9 cellular contexts compared by ENCODE assay signal in genomic region chr16:2905988-2906387, GRCh38. TPM values are rescaled to one million over a fixed set of nuclear protein-coding genes. Genes with fewer than 3 reads are reported as not detected.
DNase-seq lines count a peak whose midpoint lies in the region; ATAC-seq, FAIRE-seq and TF ChIP-seq lines count a peak whose summit lies in the region.
"Had no signal": no experiment of that assay in that cellular context is flagged by ENCODE, and none has a peak within 500 bp of the region (broad histone marks: within the 10 kb centered on the region; RNA-seq: fewer than 3 reads in every experiment).

No MANE protein-coding gene starts in this region.

- H3K4me2 ChIP-seq in BLaER1, result peak overlapping the region; percentile 59
- H3K4me2 ChIP-seq in K562 (ENCODE audit: insufficient read depth, low read length), result peak overlapping the region; percentile 75

- H3K9me3 ChIP-seq in BLaER1 (no peaks in the 10 kb centered on the region), HUES6 (ENCODE audit: control insufficient read depth, insufficient read depth, low read depth, low read length) (no peaks in the 10 kb centered on the region), K562 (replicated peaks; ENCODE audit: control insufficient read depth, insufficient read depth, low read depth, low read length) (no peaks in the 10 kb centered on the region), endodermal cell (ENCODE audit: control insufficient read depth, low read length) (no peaks in the 10 kb centered on the region)
- H3K9me3 ChIP-seq in naive thymus-derived CD4-positive, alpha-beta T cell (ENCODE audit: control insufficient read depth in 2 of 3, low read length in 3 of 3), result no peaks in the 10 kb centered on the region

- peak overlapping the region; percentile 80 for H2AFZ ChIP-seq in K562 (ENCODE audit: low read depth, low read length)

- POLR2A ChIA-PET in K562 (lab: Yijun Ruan, JAX), result interaction anchor here (0.5 to 1.7 kb wide), 9 partner anchors 11 to 175 kb away, joined by 3 to 10 read pairs (median 3); partner anchors contain the start of genes FLYWCH2 and SRRM2
- POLR2A ChIA-PET in naive thymus-derived CD4-positive, alpha-beta T cell (lab: Charles Lee), result interaction anchor here (1.1 to 1.2 kb wide), 3 partner anchors 11 to 27 kb away, joined by 3 to 6 read pairs (median 5); partner anchors contain the start of gene FLYWCH2

- H3K4me3 ChIP-seq in BLaER1, result peak overlapping the region; percentile 26; the same call in 1 of the 2 replicates
- H3K4me3 ChIP-seq in HUES6 (ENCODE audit: low read depth, low read length), result peak overlapping the region; percentile 31
- no peak overlapping the region; the same call in 1 of the 2 replicates for H3K4me3 ChIP-seq in K562
- peak overlapping the region; percentile 32 for H3K4me3 ChIP-seq in naive thymus-derived CD4-positive, alpha-beta T cell (ENCODE audit: low read length)
- H3K4me3 ChIP-seq in endodermal cell (ENCODE audit: low read length), result no peak overlapping the region

- DNase-seq in K562 (ENCODE audit: extremely low read depth in 1 of 4, low spot score in 3 of 4) (peak in 1 of 4 experiments; percentile 96), ecto neural progenitor cell (ENCODE audit: low spot score) (no peak), endodermal cell (no peak), NCI-H510A (lab: John Stamatoyannopoulos, UW) (no peak)
- DNase-seq in naive thymus-derived CD4-positive, alpha-beta T cell, result no peak
- no peak for DNase-seq in stimulated activated CD4-positive, alpha-beta T cell treated with anti-CD3 and anti-CD28 coated beads, Interleukin-4, amount 100 ng/mL, for 24 hours

- no TSS peak for BruUV-seq in K562 (replicated peaks; lab: Mats Ljungman, UMichigan)

- TF ChIP-seq RAD21 in K562 (CRISPR knock-in tag; conservative IDR thresholded peaks at IDR 0.05 in 1 of 2, IDR thresholded peaks at IDR 0.05 in 1 of 2), result no peak

- H3K27ac ChIP-seq in BLaER1 (no peak overlapping the region), HUES6 (ENCODE audit: low read depth, low read length) (no peak overlapping the region), K562 (ENCODE audit: extremely low read depth, low read depth, low read length) (peak overlapping the region; percentile 53; the same call in 2 of the 3 replicates), endodermal cell (ENCODE audit: low read depth, low read length) (no peak overlapping the region)
- H3K27ac ChIP-seq in naive thymus-derived CD4-positive, alpha-beta T cell (ENCODE audit: low read depth, low read length), result no peak overlapping the region

- H3K27me3 ChIP-seq in BLaER1 (no peaks in the 10 kb centered on the region), HUES6 (ENCODE audit: control insufficient read depth, insufficient read depth, low read length) (no peaks in the 10 kb centered on the region), K562 (ENCODE audit: control insufficient read depth in 2 of 2, insufficient read depth in 2 of 2, low read length in 2 of 2) (no peaks in the 10 kb centered on the region), endodermal cell (ENCODE audit: control insufficient read depth, insufficient read depth, low read length, poor library complexity, severe bottlenecking) (no peaks in the 10 kb centered on the region)
- no peaks in the 10 kb centered on the region for H3K27me3 ChIP-seq in naive thymus-derived CD4-positive, alpha-beta T cell (ENCODE audit: control insufficient read depth in 2 of 2, insufficient read depth in 2 of 2, low read length in 2 of 2)

- peaks cover 6% of the 10 kb centered on the region; the same call in 2 of the 3 replicates for H3K79me2 ChIP-seq in K562 (ENCODE audit: control insufficient read depth, insufficient read depth, low read length)

- peak overlapping the region; percentile 48 to 98 (median 92) for H3K4me3 Mint-ChIP-seq in naive thymus-derived CD4-positive, alpha-beta T cell
- H3K4me3 Mint-ChIP-seq in endodermal cell, result no peak overlapping the region

- H4K20me1 ChIP-seq in BLaER1 (no peaks in the 10 kb centered on the region), K562 (replicated peaks; ENCODE audit: control insufficient read depth, insufficient read depth, low read length) (no peaks in the 10 kb centered on the region)

- H3K9me3 Mint-ChIP-seq in naive thymus-derived CD4-positive, alpha-beta T cell, result peaks cover 0 to 4% (median 0%) of the 10 kb centered on the region in 11 donors
- H3K9me3 Mint-ChIP-seq in endodermal cell, result peaks cover 12% of the 10 kb centered on the region

- in situ Hi-C loops in K562 (cut with MboI), result no loop called here

- no peaks in the 10 kb centered on the region for H3K9me1 ChIP-seq in K562 (ENCODE audit: control insufficient read depth, insufficient read depth, low read length)

- intact Hi-C loops in K562 (cut with micrococcal nuclease), result loop anchor here (1.0 to 2.0 kb wide), 3 partner anchors 23 to 75 kb away; partner anchors contain the start of genes FLYWCH2 and PKMYT1
- intact Hi-C loops in naive thymus-derived CD4-positive, alpha-beta T cell (cut with micrococcal nuclease), result loop anchor here in 1 of 2 donors (1.0 to 10.0 kb wide), 5 partner anchors 21 to 371 kb away; partner anchors contain the start of genes CEMP1, FLYWCH2, PDPK1 and SRRM2

- no peaks in the 10 kb centered on the region; the same call in 1 of the 2 replicates for H3K36me3 ChIP-seq in BLaER1
- H3K36me3 ChIP-seq in HUES6 (ENCODE audit: control insufficient read depth, insufficient read depth, low read length), result no peaks in the 10 kb centered on the region
- no peaks in the 10 kb centered on the region for H3K36me3 ChIP-seq in K562 (ENCODE audit: control insufficient read depth, insufficient read depth, low read length)
- no peaks in the 10 kb centered on the region for H3K36me3 ChIP-seq in naive thymus-derived CD4-positive, alpha-beta T cell (ENCODE audit: control insufficient read depth in 2 of 3, insufficient read depth in 3 of 3, low read length in 3 of 3)
- no peaks in the 10 kb centered on the region for H3K36me3 ChIP-seq in endodermal cell (ENCODE audit: control insufficient read depth, insufficient read depth, low read length)

- H3K27me3 Mint-ChIP-seq in naive thymus-derived CD4-positive, alpha-beta T cell, result peaks cover 0 to 8% (median 0%) of the 10 kb centered on the region in 5 donors
- H3K27me3 Mint-ChIP-seq in endodermal cell (ENCODE audit: insufficient read depth), result peaks cover 14% of the 10 kb centered on the region

- CTCF ChIA-PET in K562 (lab: Yijun Ruan, JAX; ENCODE audit: low intra/inter-chr PET ratio), result interaction anchor here (0.7 to 4.7 kb wide), 2 partner anchors 31 to 68 kb away, joined by 3 to 24 read pairs; no protein-coding TSS in a partner anchor
- CTCF ChIA-PET in naive thymus-derived CD4-positive, alpha-beta T cell (lab: Charles Lee), result interaction anchor here (1.0 to 2.4 kb wide), 2 partner anchors 10 to 23 kb away, joined by 3 to 8 read pairs; partner anchors contain the start of gene FLYWCH2

- no peak for TF ChIP-seq POLR2A in K562 (conservative IDR thresholded peaks at IDR 0.05)

- TF ChIP-seq EP300 in K562 (IDR thresholded peaks at IDR 0.05; ENCODE audit: low read length), result no peak

- H3K9ac ChIP-seq in BLaER1 (no peak overlapping the region), HUES6 (ENCODE audit: low read length) (no peak overlapping the region), K562 (ENCODE audit: insufficient read depth in 1 of 2, low read depth in 2 of 2, low read length in 2 of 2) (no peak overlapping the region), endodermal cell (ENCODE audit: extremely low read depth, low read length, poor library complexity, severe bottlenecking) (no peak overlapping the region)

- peaks cover 19% of the 10 kb centered on the region for H3K4me1 ChIP-seq in BLaER1
- H3K4me1 ChIP-seq in HUES6 (ENCODE audit: control insufficient read depth, insufficient read depth, low read length), result peaks cover 4% of the 10 kb centered on the region
- peaks cover 14 to 35% of the 10 kb centered on the region in 2 experiments; a peak in 4 of 5 replicates for H3K4me1 ChIP-seq in K562 (replicated peaks in 1 of 2; ENCODE audit: control insufficient read depth in 2 of 2, insufficient read depth in 2 of 2, low read length in 2 of 2)
- H3K4me1 ChIP-seq in naive thymus-derived CD4-positive, alpha-beta T cell (ENCODE audit: control insufficient read depth in 2 of 2, insufficient read depth in 2 of 2, low read length in 2 of 2), result peaks cover 7 to 13% of the 10 kb centered on the region in 2 donors
- no peaks in the 10 kb centered on the region for H3K4me1 ChIP-seq in endodermal cell (ENCODE audit: control insufficient read depth, insufficient read depth, low read length)

- peak overlapping the region in 7 of 9 donors; percentile 14 to 88 (median 65) for H3K27ac Mint-ChIP-seq in naive thymus-derived CD4-positive, alpha-beta T cell
- H3K27ac Mint-ChIP-seq in endodermal cell, result no peak overlapping the region

- no peak for ATAC-seq in K562
- no peak for ATAC-seq in naive thymus-derived CD4-positive, alpha-beta T cell

- TF ChIP-seq CTCF in K562 (IDR thresholded peaks at IDR 0.05 in 2 of 3, conservative IDR thresholded peaks at IDR 0.05 in 1 of 3; ENCODE audit: insufficient read depth in 2 of 3, low read depth in 1 of 3, low read length in 3 of 3), result no peak
- TF ChIP-seq CTCF in endodermal cell (conservative IDR thresholded peaks at IDR 0.05), result no peak

- no peaks in the 10 kb centered on the region for H3K36me3 Mint-ChIP-seq in naive thymus-derived CD4-positive, alpha-beta T cell
- peaks cover 1% of the 10 kb centered on the region for H3K36me3 Mint-ChIP-seq in endodermal cell (ENCODE audit: low read depth)

- no peak for FAIRE-seq in K562 (lab: Jason Lieb, UNC)

- WGBS in K562 (ENCODE audit: insufficient coverage, low coverage, missing lambda C conversion rate), result 2% methylated on average over 11 of the region's 12 CpGs
- WGBS in endodermal cell (ENCODE audit: insufficient coverage in 1 of 2, insufficient read length in 1 of 2), 2 experiments, result 39 to 63% methylated on average over 9 to 12 of the region's 12 CpGs

- H3K4me1 Mint-ChIP-seq in naive thymus-derived CD4-positive, alpha-beta T cell, result peaks cover 12 to 35% (median 30%) of the 10 kb centered on the region in 7 donors
- H3K4me1 Mint-ChIP-seq in endodermal cell, result peaks cover 4% of the 10 kb centered on the region

RNA-seq across cellular contexts. Expression of gene FLYWCH1, which starts 5.7 kb away (rescaled TPM):
- 17.5 and 43.7 TPM in 2 replicates for total RNA-seq in K562 (2011; cell fraction: chromatin; rRNA removed; ENCODE audit: low replicate concordance)
- total RNA-seq in K562 (2011; cell fraction: nucleolus; rRNA removed), result 32.5 and 32.6 TPM in 2 replicates
- total RNA-seq in K562 (2011; cell fraction: nucleoplasm; rRNA removed), result 23.0 and 25.4 TPM in 2 replicates
- total RNA-seq in K562 (2014; rRNA removed) (27.0 and 32.8 TPM in 2 replicates), K562 (2014; rRNA removed; fragmentation: Illumina TruSeq; extraction: Trizol) (2.2 and 2.5 TPM in 2 replicates), K562 (2015; rRNA removed; fragmentation: Illumina TruSeq; extraction: Trizol) (10.3 and 11.3 TPM in 2 replicates), K562 (2021) (32.7 and 33.6 TPM in 2 replicates), endodermal cell (10 to 100 TPM; 20.5 to 33.6 TPM)
- polyA plus RNA-seq in K562 (2011; rRNA removed) (6.1 and 8.4 TPM in 2 replicates), K562 (2014; fragmentation: Illumina TruSeq; extraction: Trizol) (11.6 and 13.2 TPM in 2 replicates), K562 (2014; fragmentation: Nextera tagmentation; extraction: Ambion mirVana) (under 1 TPM; 0.18 to 0.52 TPM), K562 (2014; rRNA removed) (18.7 and 20.4 TPM in 2 replicates)
- 11.7 and 27.6 TPM in 2 replicates for polyA plus RNA-seq in K562 (2011; cell fraction: cytosol; rRNA removed)
- 18.7 and 32.5 TPM in 2 replicates for polyA plus RNA-seq in K562 (2011; cell fraction: nucleus; rRNA removed)
- polyA plus RNA-seq in K562 (2012), result 15.4 and 25.6 TPM in 2 replicates
- 2.1 and 5.8 TPM in 2 replicates for polyA minus RNA-seq in K562 (2011; rRNA and poly(A)+ RNA removed)
- 8.8 and 13.6 TPM in 2 replicates for polyA minus RNA-seq in K562 (2011; cell fraction: cytosol; rRNA and poly(A)+ RNA removed)
- polyA minus RNA-seq in K562 (2011; cell fraction: nucleus; rRNA and poly(A)+ RNA removed), result 10.6 and 11.7 TPM in 2 replicates
- 100 to 1,000 TPM in 2 of 5 experiments, 10 to 100 TPM in 3; 48.6 to 149 (median 87.0) TPM for total RNA-seq in naive thymus-derived CD4-positive, alpha-beta T cell
- polyA plus RNA-seq in naive thymus-derived CD4-positive, alpha-beta T cell, result 10 to 100 TPM; 12.4 to 30.0 TPM
- polyA plus RNA-seq in endodermal cell (2013, experiment 1 of 2), result 16.4 TPM
- 17.2 TPM for polyA plus RNA-seq in endodermal cell (2013, experiment 2 of 2)

RNA-seq across cellular contexts. Expression of gene FLYWCH2, which starts 23.0 kb away (rescaled TPM):
- 2.1 and 5.8 TPM in 2 replicates for total RNA-seq in K562 (2011; cell fraction: chromatin; rRNA removed; ENCODE audit: low replicate concordance)
- 5.5 and 7.5 TPM in 2 replicates for total RNA-seq in K562 (2011; cell fraction: nucleolus; rRNA removed)
- 3.2 and 5.1 TPM in 2 replicates for total RNA-seq in K562 (2011; cell fraction: nucleoplasm; rRNA removed)
- total RNA-seq in K562 (2014; rRNA removed) (55.5 and 69.2 TPM in 2 replicates), K562 (2014; rRNA removed; fragmentation: Illumina TruSeq; extraction: Trizol) (3.5 and 4.8 TPM in 2 replicates), K562 (2015; rRNA removed; fragmentation: Illumina TruSeq; extraction: Trizol) (24.2 and 28.0 TPM in 2 replicates), K562 (2021) (25.4 and 28.4 TPM in 2 replicates), endodermal cell (10 to 100 TPM; 30.9 to 35.5 TPM)
- polyA plus RNA-seq in K562 (2011; rRNA removed) (7.6 and 11.4 TPM in 2 replicates), K562 (2014; fragmentation: Illumina TruSeq; extraction: Trizol) (5.8 and 22.3 TPM in 2 replicates), K562 (2014; fragmentation: Nextera tagmentation; extraction: Ambion mirVana) (1 to 10 TPM in 1 of 2 experiments, under 1 TPM in 1; 0.70 to 1.4 TPM), K562 (2014; rRNA removed) (45.7 and 52.6 TPM in 2 replicates)
- 18.7 and 38.7 TPM in 2 replicates for polyA plus RNA-seq in K562 (2011; cell fraction: cytosol; rRNA removed)
- polyA plus RNA-seq in K562 (2011; cell fraction: nucleus; rRNA removed), result 9.2 and 10.8 TPM in 2 replicates
- polyA plus RNA-seq in K562 (2012), result 21.3 and 30.5 TPM in 2 replicates
- 0.96 and 1.9 TPM in 2 replicates for polyA minus RNA-seq in K562 (2011; rRNA and poly(A)+ RNA removed)
- 8.5 and 10.3 TPM in 2 replicates for polyA minus RNA-seq in K562 (2011; cell fraction: cytosol; rRNA and poly(A)+ RNA removed)
- 2.6 and 4.6 TPM in 2 replicates for polyA minus RNA-seq in K562 (2011; cell fraction: nucleus; rRNA and poly(A)+ RNA removed)
- 10 to 100 TPM; 13.6 to 30.4 (median 24.0) TPM for total RNA-seq in naive thymus-derived CD4-positive, alpha-beta T cell
- 10 to 100 TPM; 24.8 to 26.8 TPM for polyA plus RNA-seq in naive thymus-derived CD4-positive, alpha-beta T cell
- 17.2 TPM for polyA plus RNA-seq in endodermal cell (2013, experiment 1 of 2)
- polyA plus RNA-seq in endodermal cell (2013, experiment 2 of 2), result 16.3 TPM

RNA-seq across cellular contexts. Expression of gene PRSS22, which starts 48.0 kb away (rescaled TPM):
- total RNA-seq in K562 (2011; cell fraction: chromatin; rRNA removed; ENCODE audit: low replicate concordance), result not detected in 2 replicates
- not detected in 2 replicates for total RNA-seq in K562 (2011; cell fraction: nucleolus; rRNA removed)
- total RNA-seq in K562 (2011; cell fraction: nucleoplasm; rRNA removed), result not detected in 2 replicates
- total RNA-seq in K562 (2014; rRNA removed) (not detected in 2 replicates), K562 (2014; rRNA removed; fragmentation: Illumina TruSeq; extraction: Trizol) (not detected in 2 replicates), K562 (2015; rRNA removed; fragmentation: Illumina TruSeq; extraction: Trizol) (not detected in 2 replicates), K562 (2021) (not detected in 2 replicates), endodermal cell (1 to 10 TPM; 5.0 to 6.2 TPM)
- polyA plus RNA-seq in K562 (2011; rRNA removed) (0.13 TPM in 1 of 2 replicates, not detected in the other), K562 (2014; fragmentation: Illumina TruSeq; extraction: Trizol) (not detected in 2 replicates), K562 (2014; fragmentation: Nextera tagmentation; extraction: Ambion mirVana) (not detected), K562 (2014; rRNA removed) (0.42 TPM in 1 of 2 replicates, not detected in the other)
- polyA plus RNA-seq in K562 (2011; cell fraction: cytosol; rRNA removed), result 0.07 TPM in 1 of 2 replicates, not detected in the other
- 0.29 and 0.97 TPM in 2 replicates for polyA plus RNA-seq in K562 (2011; cell fraction: nucleus; rRNA removed)
- 0.24 TPM in 1 of 2 replicates, not detected in the other for polyA plus RNA-seq in K562 (2012)
- not detected in 2 replicates for polyA minus RNA-seq in K562 (2011; rRNA and poly(A)+ RNA removed)
- polyA minus RNA-seq in K562 (2011; cell fraction: cytosol; rRNA and poly(A)+ RNA removed), result not detected in 2 replicates
- not detected in 2 replicates for polyA minus RNA-seq in K562 (2011; cell fraction: nucleus; rRNA and poly(A)+ RNA removed)
- under 1 TPM in 2 of 5 experiments, not detected in 3; 0.59 to 0.72 TPM for total RNA-seq in naive thymus-derived CD4-positive, alpha-beta T cell
- not detected for polyA plus RNA-seq in naive thymus-derived CD4-positive, alpha-beta T cell
- 0.57 TPM for polyA plus RNA-seq in endodermal cell (2013, experiment 1 of 2)
- not detected for polyA plus RNA-seq in endodermal cell (2013, experiment 2 of 2)
- total RNA-seq: myocyte had no signal

RNA-seq across cellular contexts. Expression of gene KREMEN2, which starts 58.1 kb away (rescaled TPM):
- total RNA-seq in K562 (2011; cell fraction: chromatin; rRNA removed; ENCODE audit: low replicate concordance), result 1.7 and 9.3 TPM in 2 replicates
- total RNA-seq in K562 (2011; cell fraction: nucleolus; rRNA removed), result 17.9 and 19.0 TPM in 2 replicates
- total RNA-seq in K562 (2011; cell fraction: nucleoplasm; rRNA removed), result 5.8 and 6.7 TPM in 2 replicates
- total RNA-seq in K562 (2014; rRNA removed), result 7.7 and 8.6 TPM in 2 replicates
- 0.67 and 0.84 TPM in 2 replicates for total RNA-seq in K562 (2014; rRNA removed; fragmentation: Illumina TruSeq; extraction: Trizol)
- total RNA-seq in K562 (2015; rRNA removed; fragmentation: Illumina TruSeq; extraction: Trizol), result 1.5 and 2.0 TPM in 2 replicates
- 7.6 and 8.2 TPM in 2 replicates for total RNA-seq in K562 (2021)
- polyA plus RNA-seq in K562 (2011; rRNA removed), result 1.4 and 3.1 TPM in 2 replicates
- polyA plus RNA-seq in K562 (2011; cell fraction: cytosol; rRNA removed), result 3.1 and 10.2 TPM in 2 replicates
- polyA plus RNA-seq in K562 (2011; cell fraction: nucleus; rRNA removed), result 14.7 and 20.3 TPM in 2 replicates
- polyA plus RNA-seq in K562 (2012), result 1.2 and 3.0 TPM in 2 replicates
- 0.25 and 1.5 TPM in 2 replicates for polyA plus RNA-seq in K562 (2014; fragmentation: Illumina TruSeq; extraction: Trizol)
- under 1 TPM in 1 of 2 experiments, not detected in 1; 0.04 TPM for polyA plus RNA-seq in K562 (2014; fragmentation: Nextera tagmentation; extraction: Ambion mirVana)
- polyA plus RNA-seq in K562 (2014; rRNA removed), result 7.1 and 7.5 TPM in 2 replicates
- polyA minus RNA-seq in K562 (2011; rRNA and poly(A)+ RNA removed), result 0.21 and 0.30 TPM in 2 replicates
- 2.8 and 2.9 TPM in 2 replicates for polyA minus RNA-seq in K562 (2011; cell fraction: cytosol; rRNA and poly(A)+ RNA removed)
- polyA minus RNA-seq in K562 (2011; cell fraction: nucleus; rRNA and poly(A)+ RNA removed), result 2.4 and 2.9 TPM in 2 replicates
- not detected for total RNA-seq in naive thymus-derived CD4-positive, alpha-beta T cell
- not detected for polyA plus RNA-seq in naive thymus-derived CD4-positive, alpha-beta T cell
- 1 to 10 TPM; 5.0 to 8.4 TPM for total RNA-seq in endodermal cell
- polyA plus RNA-seq in endodermal cell (2013, experiment 1 of 2), result 2.5 TPM
- polyA plus RNA-seq in endodermal cell (2013, experiment 2 of 2), result 3.9 TPM

Comparison
In these comparisons a context has a peak if more than half of its experiments do, and no peak if none do; other contexts are left out.
1. H3K4me3 ChIP-seq: peak in BLaER1 (single experiment), HUES6 (single experiment) and naive thymus-derived CD4-positive, alpha-beta T cell (single experiment); none in K562 (single experiment) and endodermal cell (single experiment).